In the genomic region with DNA sequence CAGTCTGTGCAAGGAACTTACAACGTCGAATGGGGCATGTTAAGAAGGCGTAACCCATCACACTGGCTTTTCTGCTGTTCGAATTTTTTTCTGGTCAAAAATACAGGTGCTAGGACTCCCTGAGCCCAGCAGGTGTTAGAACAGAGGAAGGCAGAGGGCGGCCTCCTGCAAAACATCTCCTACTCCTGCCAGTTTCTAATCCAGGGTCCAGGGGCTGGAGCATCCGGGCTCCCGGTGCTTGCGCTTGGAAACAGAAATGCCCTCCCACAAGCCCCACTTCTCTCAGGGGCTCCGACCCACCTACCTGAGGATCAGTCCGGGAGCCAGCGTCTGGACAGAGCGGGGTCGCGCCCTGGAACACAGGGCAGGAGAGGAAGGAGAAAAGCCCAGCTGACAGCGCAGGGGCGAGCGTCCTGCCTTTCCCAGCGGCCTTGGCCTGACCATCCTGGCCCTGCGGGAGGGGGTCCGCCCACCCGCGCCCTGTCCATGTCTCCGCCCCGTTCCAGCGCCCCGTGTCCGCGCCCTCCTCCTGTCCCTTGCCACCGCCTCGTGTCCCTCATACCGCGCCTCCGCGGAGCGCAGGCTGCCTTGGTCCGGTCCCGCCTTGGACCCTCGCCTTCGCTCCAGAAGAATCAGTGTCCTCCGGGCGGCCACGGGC, we compare ENCODE assay signal across 18 cellular contexts. TPM values are rescaled to one million over a fixed set of nuclear protein-coding genes. Genes with fewer than 3 reads are reported as not detected.
DNase-seq lines count a peak whose midpoint lies in the region; ATAC-seq, FAIRE-seq and TF ChIP-seq lines count a peak whose summit lies in the region.
"Had no signal": no experiment of that assay in that cellular context is flagged by ENCODE, and none has a peak within 500 bp of the region (broad histone marks: within the 10 kb centered on the region; RNA-seq: fewer than 3 reads in every experiment).

No MANE protein-coding gene starts in this region.

- BruUV-seq in MCF 10A (replicated peaks; lab: Mats Ljungman, UMichigan) = no TSS peak

- FAIRE-seq in urothelium cell line (lab: Jason Lieb, UNC) = no peak

- H3K9me3 Mint-ChIP-seq in MCF 10A (ENCODE audit: unreplicated experiment) = no peaks in the 10 kb centered on the region
- H3K9me3 Mint-ChIP-seq in nephron progenitor cell = peaks cover 16% of the 10 kb centered on the region
- H3K9me3 Mint-ChIP-seq: CD8-positive, alpha-beta T cell had no signal

- H3K36me3 Mint-ChIP-seq in MCF 10A (ENCODE audit: insufficient read depth, unreplicated experiment) = no peaks in the 10 kb centered on the region
- H3K36me3 Mint-ChIP-seq in nephron progenitor cell (ENCODE audit: low read depth) = no peaks in the 10 kb centered on the region
- H3K36me3 Mint-ChIP-seq: activated naive CD8-positive, alpha-beta T cell; CD8-positive, alpha-beta T cell had no signal

- H3K9me3 ChIP-seq in breast epithelium = no peaks in the 10 kb centered on the region
- no peaks in the 10 kb centered on the region for H3K9me3 ChIP-seq in iPS DF 6.9 (ENCODE audit: control insufficient read depth, insufficient read depth, low read length)
- no peaks in the 10 kb centered on the region for H3K9me3 ChIP-seq in upper lobe of right lung

- H3K4me3 ChIP-seq in breast epithelium (peak overlapping the region in 2 of 3 donors; percentile 34 to 43), iPS DF 6.9 (ENCODE audit: low read length) (peak overlapping the region; percentile 43; the same call in 1 of the 2 replicates), upper lobe of right lung (no peak overlapping the region)
- H3K4me3 ChIP-seq: PC-9 had no signal

- H3K36me3 ChIP-seq in breast epithelium (no peaks in the 10 kb centered on the region), iPS DF 6.9 (ENCODE audit: control insufficient read depth, insufficient read depth, low read length) (no peaks in the 10 kb centered on the region), upper lobe of right lung (no peaks in the 10 kb centered on the region)

- POLR2A ChIA-PET in MCF 10A (lab: Yijun Ruan, JAX) = no interaction called here

- H3K27me3 Mint-ChIP-seq in MCF 10A (ENCODE audit: insufficient read depth, unreplicated experiment) (peaks cover 24% of the 10 kb centered on the region), nephron progenitor cell (ENCODE audit: low read depth, poor library complexity) (peaks cover 49% of the 10 kb centered on the region)

- no peaks in the 10 kb centered on the region for H3K27me3 ChIP-seq in breast epithelium
- H3K27me3 ChIP-seq in iPS DF 6.9 (ENCODE audit: control insufficient read depth, insufficient read depth, low read length) = peaks cover 3% of the 10 kb centered on the region; the same call in 1 of the 2 replicates
- H3K27me3 ChIP-seq in upper lobe of right lung = peaks cover 7% of the 10 kb centered on the region

- intact Hi-C loops in breast epithelium (cut with DNase I; ENCODE audit: low total_unique reads) (no loop called here), MCF 10A (cut with micrococcal nuclease) (no loop called here), upper lobe of right lung (cut with DNase I) (no loop called here)

- H3K27ac Mint-ChIP-seq in MCF 10A (ENCODE audit: low read depth, unreplicated experiment) = no peak overlapping the region
- H3K27ac Mint-ChIP-seq in nephron progenitor cell = no peak overlapping the region
- H3K27ac Mint-ChIP-seq: activated naive CD8-positive, alpha-beta T cell; CD8-positive, alpha-beta T cell had no signal

- H3K27ac ChIP-seq in breast epithelium (no peak overlapping the region), iPS DF 6.9 (ENCODE audit: low read length) (no peak overlapping the region), upper lobe of right lung (no peak overlapping the region)
- H3K27ac ChIP-seq: epithelial cell of prostate, PC-9 had no signal

- peak; percentile 66 for ATAC-seq in upper lobe of right lung
- ATAC-seq in GM18519 (IDR thresholded peaks at IDR 0.05; ENCODE audit: low FRiP score, unreplicated experiment) = no peak
- ATAC-seq in GM19324 (IDR thresholded peaks at IDR 0.05; ENCODE audit: low FRiP score, unreplicated experiment) = no peak
- ATAC-seq: CD8-positive, alpha-beta T cell had no signal

- no peak for TF ChIP-seq CTCF in breast epithelium (IDR thresholded peaks at IDR 0.05)
- no peak for TF ChIP-seq CTCF in MCF 10A (IDR thresholded peaks at IDR 0.05; ENCODE audit: unreplicated experiment)
- TF ChIP-seq CTCF in nephron progenitor cell (IDR thresholded peaks at IDR 0.05) = no peak
- no peak for TF ChIP-seq CTCF in upper lobe of right lung (IDR thresholded peaks at IDR 0.05)

- H3K4me1 ChIP-seq in breast epithelium (no peaks in the 10 kb centered on the region), iPS DF 6.9 (ENCODE audit: control insufficient read depth, insufficient read depth, low read length) (no peaks in the 10 kb centered on the region), upper lobe of right lung (no peaks in the 10 kb centered on the region)

- TF ChIP-seq POLR2A in breast epithelium (IDR thresholded peaks at IDR 0.05) = no peak

- H3K4me3 Mint-ChIP-seq in MCF 10A (ENCODE audit: unreplicated experiment) (no peak overlapping the region), nephron progenitor cell (peak overlapping the region; percentile 80)
- H3K4me3 Mint-ChIP-seq: activated naive CD8-positive, alpha-beta T cell; CD8-positive, alpha-beta T cell had no signal

- no CpG with 5 or more reads among the region's 42 CpGs for WGBS in iPS DF 6.9 (ENCODE audit: insufficient coverage, insufficient read length)

- DNase-seq in breast epithelium (ENCODE audit: low spot score in 2 of 2) (no peak), MCF 10A (ENCODE audit: unreplicated experiment) (no peak), iPS DF 6.9 (ENCODE audit: low read depth, low spot score) (no peak), nephron progenitor cell (peak; percentile 63), upper lobe of right lung (no peak), urothelium cell line (ENCODE audit: low spot score) (no peak)
- DNase-seq: activated CD8-positive, alpha-beta memory T cell treated with anti-CD3 and anti-CD28 coated beads, Interleukin-2, amount 50 U/mL, for 48 hours; CD8-positive, alpha-beta T cell; NCI-H446 treated with DMSO at 0.1 percent for 48 hours; PC-9; stimulated activated CD4-positive, alpha-beta T cell treated with anti-CD3 and anti-CD28 coated beads, Interleukin-1b, Interleukin-23, amount 100 ng/mL, for 48 hours had no signal

- CTCF ChIA-PET in MCF 10A (lab: Yijun Ruan, JAX) = interaction anchor here (0.6 to 1.2 kb wide), 2 partner anchors 13 to 144 kb away, joined by 3 to 4 read pairs; no protein-coding TSS in a partner anchor

- H3K4me1 Mint-ChIP-seq in MCF 10A (ENCODE audit: insufficient read depth, unreplicated experiment) = no peaks in the 10 kb centered on the region
- no peaks in the 10 kb centered on the region for H3K4me1 Mint-ChIP-seq in nephron progenitor cell

RNA-seq across cellular contexts. Expression of a gene that starts 14.8 kb away (rescaled TPM):
- under 1 TPM in 1 of 3 donors, not detected in 2; 0.33 TPM for total RNA-seq in breast epithelium
- not detected in 2 replicates for total RNA-seq in MCF 10A (2022)
- not detected for total RNA-seq in upper lobe of right lung
- total RNA-seq: A172; CD8-positive, alpha-beta T cell; G401; mononuclear cell; PC-9 had no signal

RNA-seq across cellular contexts. Expression of a gene that starts 23.2 kb away (rescaled TPM):
- not detected for total RNA-seq in breast epithelium
- not detected in 2 replicates for total RNA-seq in MCF 10A (2022)
- total RNA-seq in upper lobe of right lung = not detected
- total RNA-seq: A172; CD8-positive, alpha-beta T cell; G401; mononuclear cell; PC-9 had no signal
